Comparison of ENCODE assay signal across 10 cellular contexts in the genomic region with DNA sequence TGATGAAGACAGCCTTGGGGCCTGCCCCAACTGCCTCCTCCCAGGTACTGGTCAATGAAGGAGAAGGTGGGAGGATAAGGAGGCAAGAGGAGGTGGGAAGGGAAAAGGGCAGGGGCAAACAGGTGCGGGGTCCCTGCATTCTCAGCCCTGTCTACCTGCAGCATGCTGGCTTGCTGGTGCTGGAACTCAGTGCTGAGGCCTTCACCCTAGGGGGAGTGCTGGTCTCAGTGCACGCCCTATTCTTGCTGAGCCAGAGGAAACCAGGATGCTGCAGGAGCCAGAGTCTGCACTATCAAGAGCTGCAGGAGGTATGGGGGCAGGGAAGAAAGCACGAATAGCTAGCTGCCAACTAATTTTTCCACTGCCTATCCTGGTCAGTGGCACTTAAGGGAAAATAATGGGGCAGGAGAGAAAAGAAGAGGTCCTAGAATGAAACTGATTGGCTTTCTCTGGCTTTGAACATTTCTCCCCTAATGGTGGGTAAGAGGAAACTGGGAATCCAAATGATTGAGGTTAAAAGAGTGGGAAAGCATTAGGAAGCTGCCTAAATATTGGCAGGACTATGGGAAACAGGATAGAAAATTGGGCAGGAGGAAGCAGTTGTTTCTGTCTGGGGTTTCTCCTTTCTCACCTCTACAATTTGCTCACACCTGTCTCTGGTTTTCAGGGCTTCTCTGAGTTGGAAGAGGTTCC. TPM values are rescaled to one million over a fixed set of nuclear protein-coding genes. Genes with fewer than 3 reads are reported as not detected.
DNase-seq lines count a peak whose midpoint lies in the region; ATAC-seq, FAIRE-seq and TF ChIP-seq lines count a peak whose summit lies in the region.
"Had no signal": no experiment of that assay in that cellular context is flagged by ENCODE, and none has a peak within 500 bp of the region (broad histone marks: within the 10 kb centered on the region; RNA-seq: fewer than 3 reads in every experiment).

No MANE protein-coding gene starts in this region.

- TF ChIP-seq CTCF in left ventricle myocardium inferior (IDR thresholded peaks at IDR 0.05; ENCODE audit: borderline replicate concordance) (no peak), type B pancreatic cell (conservative IDR thresholded peaks at IDR 0.05) (no peak), lower lobe of right lung (IDR thresholded peaks at IDR 0.05) (no peak)

- ATAC-seq in right cardiac atrium (no peak), lower lobe of right lung (no peak)
- no peak for ATAC-seq in activated CD8-positive, alpha-beta T cell treated with anti-CD3 and anti-CD28 coated beads, Interleukin-2, amount 10 ng/mL, durations not matched to agents 7 days and 5 days

- no peaks in the 10 kb centered on the region for H3K27me3 ChIP-seq in left ventricle myocardium inferior (ENCODE audit: low read depth)
- H3K27me3 ChIP-seq in right cardiac atrium (ENCODE audit: control insufficient read depth, insufficient read depth): no peaks in the 10 kb centered on the region
- no peaks in the 10 kb centered on the region for H3K27me3 ChIP-seq in lower lobe of right lung (ENCODE audit: low read depth)

- peak overlapping the region; percentile 91 for H3K27ac Mint-ChIP-seq in activated CD8-positive, alpha-beta T cell treated with anti-CD3 and anti-CD28 coated beads, Interleukin-2, amount 10 ng/mL, durations not matched to agents 7 days and 5 days
- peak overlapping the region; percentile 96 for H3K27ac Mint-ChIP-seq in type B pancreatic cell

- H3K36me3 ChIP-seq in left ventricle myocardium inferior (no peaks in the 10 kb centered on the region), lower lobe of right lung (no peaks in the 10 kb centered on the region)

- CTCF ChIA-PET in activated CD8-positive, alpha-beta T cell treated with anti-CD3 and anti-CD28 coated beads, Interleukin-2, amount 10 ng/mL, durations not matched to agents 7 days and 5 days (lab: Charles Lee): interaction anchor here (1.1 to 10.7 kb wide), 12 partner anchors 8 to 422 kb away, joined by 3 to 225 read pairs (median 20); partner anchors contain the start of gene ARHGEF40

- 53% methylated on average over 3 of the region's 3 CpGs for WGBS in right cardiac atrium

- peaks cover 45% of the 10 kb centered on the region for H3K4me1 Mint-ChIP-seq in activated CD8-positive, alpha-beta T cell treated with anti-CD3 and anti-CD28 coated beads, Interleukin-2, amount 10 ng/mL, durations not matched to agents 7 days and 5 days (ENCODE audit: low read depth)
- H3K4me1 Mint-ChIP-seq in type B pancreatic cell (ENCODE audit: unreplicated experiment): peaks cover 60% of the 10 kb centered on the region

- peak overlapping the region; percentile 93 for H3K4me3 Mint-ChIP-seq in activated CD8-positive, alpha-beta T cell treated with anti-CD3 and anti-CD28 coated beads, Interleukin-2, amount 10 ng/mL, durations not matched to agents 7 days and 5 days
- H3K4me3 Mint-ChIP-seq in type B pancreatic cell: peak overlapping the region; percentile 94

- H3K27me3 Mint-ChIP-seq in activated CD8-positive, alpha-beta T cell treated with anti-CD3 and anti-CD28 coated beads, Interleukin-2, amount 10 ng/mL, durations not matched to agents 7 days and 5 days (ENCODE audit: low read depth): peaks cover 17% of the 10 kb centered on the region
- H3K27me3 Mint-ChIP-seq in type B pancreatic cell: no peaks in the 10 kb centered on the region

- DNase-seq in left ventricle myocardium inferior: no peak
- no peak for DNase-seq in right cardiac atrium
- DNase-seq in activated CD8-positive, alpha-beta T cell treated with anti-CD3 and anti-CD28 coated beads, Interleukin-2, amount 10 ng/mL, durations not matched to agents 7 days and 5 days: no peak
- peak; percentile 35 for DNase-seq in kidney tubule cell (ENCODE audit: low spot score)
- no peak for DNase-seq in type B pancreatic cell (ENCODE audit: extremely low spot score, unreplicated experiment)
- no peak for DNase-seq in DMS53 treated with DMSO at 0.1 percent for 48 hours (lab: John Stamatoyannopoulos, UW; ENCODE audit: unreplicated experiment)
- DNase-seq in GM12891 (ENCODE audit: insufficient read length, low spot score): no peak
- DNase-seq in lower lobe of right lung: no peak

- no peaks in the 10 kb centered on the region for H3K9me3 Mint-ChIP-seq in activated CD8-positive, alpha-beta T cell treated with anti-CD3 and anti-CD28 coated beads, Interleukin-2, amount 10 ng/mL, durations not matched to agents 7 days and 5 days (ENCODE audit: insufficient read depth)
- no peaks in the 10 kb centered on the region for H3K9me3 Mint-ChIP-seq in type B pancreatic cell

- TF ChIP-seq POLR2A in GM12891 (IDR thresholded peaks at IDR 0.05; ENCODE audit: low read depth, low read length): no peak

- H3K4me3 ChIP-seq in left ventricle myocardium inferior: peak overlapping the region; percentile 88
- no peak overlapping the region for H3K4me3 ChIP-seq in right cardiac atrium (ENCODE audit: low read length)
- no peak overlapping the region for H3K4me3 ChIP-seq in lower lobe of right lung

- H3K27ac ChIP-seq in left ventricle myocardium inferior (replicated peaks) (no peak overlapping the region), right cardiac atrium (ENCODE audit: low read length) (no peak overlapping the region), lower lobe of right lung (no peak overlapping the region)

- H3K36me3 Mint-ChIP-seq in activated CD8-positive, alpha-beta T cell treated with anti-CD3 and anti-CD28 coated beads, Interleukin-2, amount 10 ng/mL, durations not matched to agents 7 days and 5 days (ENCODE audit: low read depth): no peaks in the 10 kb centered on the region
- no peaks in the 10 kb centered on the region for H3K36me3 Mint-ChIP-seq in type B pancreatic cell

- H3K4me1 ChIP-seq in left ventricle myocardium inferior (peaks cover 62% of the 10 kb centered on the region), right cardiac atrium (ENCODE audit: control insufficient read depth, insufficient read depth, low read length) (no peaks in the 10 kb centered on the region), lower lobe of right lung (peaks cover 49% of the 10 kb centered on the region)

- FAIRE-seq in GM12891 (lab: Jason Lieb, UNC): no peak
- FAIRE-seq: TTC549 had no signal

- POLR2A ChIA-PET in activated CD8-positive, alpha-beta T cell treated with anti-CD3 and anti-CD28 coated beads, Interleukin-2, amount 10 ng/mL, durations not matched to agents 7 days and 5 days (lab: Charles Lee): interaction anchor here (1.2 to 2.8 kb wide), 3 partner anchors 15 to 58 kb away, joined by 3 to 11 read pairs (median 5); partner anchors contain the start of gene ARHGEF40

- H3K9me3 ChIP-seq in left ventricle myocardium inferior (replicated peaks): no peaks in the 10 kb centered on the region
- no peaks in the 10 kb centered on the region for H3K9me3 ChIP-seq in right cardiac atrium (ENCODE audit: control insufficient read depth, low read length)
- H3K9me3 ChIP-seq in lower lobe of right lung: no peaks in the 10 kb centered on the region

- intact Hi-C loops in left ventricle myocardium inferior (cut with micrococcal nuclease): loop anchor here (5.0 kb wide), 1 partner anchor 35 kb away; no protein-coding TSS in a partner anchor
- intact Hi-C loops in right cardiac atrium (cut with DNase I): no loop called here
- intact Hi-C loops in lower lobe of right lung (cut with DNase I): no loop called here

TF ChIP-seq in GM12891, 5 proteins besides CTCF, POLR2A, EP300 and RAD21:
- TF ChIP-seq TAF1 (IDR thresholded peaks at IDR 0.05; ENCODE audit: low read depth, low read length): no peak
- TF ChIP-seq POLR2AphosphoS5 (IDR thresholded peaks at IDR 0.05; ENCODE audit: low read depth, low read length): no peak
- TF ChIP-seq POU2F2 (IDR thresholded peaks at IDR 0.05; ENCODE audit: low read depth, low read length): no peak
- no peak for TF ChIP-seq PAX5 (IDR thresholded peaks at IDR 0.05; ENCODE audit: insufficient read depth, low read length, severe bottlenecking)
- no peak for TF ChIP-seq SPI1 (IDR thresholded peaks at IDR 0.05; ENCODE audit: low read depth, low read length)

RNA-seq across cellular contexts. Expression of gene TMEM253, which starts 1.8 kb away (rescaled TPM):
- 0.19 TPM for total RNA-seq in left ventricle myocardium inferior
- total RNA-seq in right cardiac atrium: under 1 TPM; 0.28 to 0.63 (median 0.29) TPM
- polyA plus RNA-seq in right cardiac atrium: 0.57 TPM
- not detected for total RNA-seq in activated CD8-positive, alpha-beta T cell treated with anti-CD3 and anti-CD28 coated beads, Interleukin-2, amount 10 ng/mL, durations not matched to agents 7 days and 5 days
- total RNA-seq in type B pancreatic cell (ENCODE audit: low replicate concordance): 1.8 and 2.9 TPM in 2 replicates
- not detected for polyA plus RNA-seq in GM12891 (2012; ENCODE audit: low read depth, missing spikeins)
- 0.50 TPM for total RNA-seq in lower lobe of right lung
- total RNA-seq: pulmonary artery endothelial cell had no signal

RNA-seq across cellular contexts. Expression of gene ZNF219, which starts 4.2 kb away (rescaled TPM):
- total RNA-seq in left ventricle myocardium inferior (44.9 TPM), right cardiac atrium (10 to 100 TPM; 49.1 to 62.4 (median 56.1) TPM), type B pancreatic cell (ENCODE audit: low replicate concordance) (47.8 and 58.0 TPM in 2 replicates), lower lobe of right lung (46.1 TPM)
- polyA plus RNA-seq in right cardiac atrium: 68.6 TPM
- total RNA-seq in activated CD8-positive, alpha-beta T cell treated with anti-CD3 and anti-CD28 coated beads, Interleukin-2, amount 10 ng/mL, durations not matched to agents 7 days and 5 days: 1 to 10 TPM; 2.8 to 3.1 TPM
- polyA plus RNA-seq in GM12891 (2012; ENCODE audit: low read depth, missing spikeins): 1.5 TPM

RNA-seq across cellular contexts. Expression of gene ARHGEF40, which starts 32.5 kb away (rescaled TPM):
- total RNA-seq in left ventricle myocardium inferior (21.3 TPM), right cardiac atrium (10 to 100 TPM; 19.8 to 25.8 (median 21.0) TPM), type B pancreatic cell (ENCODE audit: low replicate concordance) (10.9 and 65.8 TPM in 2 replicates), lower lobe of right lung (28.5 TPM)
- polyA plus RNA-seq in right cardiac atrium: 15.1 TPM
- under 1 TPM; 0.53 to 0.83 TPM for total RNA-seq in activated CD8-positive, alpha-beta T cell treated with anti-CD3 and anti-CD28 coated beads, Interleukin-2, amount 10 ng/mL, durations not matched to agents 7 days and 5 days
- 0.05 TPM for polyA plus RNA-seq in GM12891 (2012; ENCODE audit: low read depth, missing spikeins)

RNA-seq across cellular contexts. Expression of gene RNASE8, which starts 45.0 kb away (rescaled TPM):
- total RNA-seq in left ventricle myocardium inferior (not detected), right cardiac atrium (not detected), type B pancreatic cell (ENCODE audit: low replicate concordance) (not detected in 2 replicates), lower lobe of right lung (not detected)
- not detected for polyA plus RNA-seq in right cardiac atrium
- not detected for total RNA-seq in activated CD8-positive, alpha-beta T cell treated with anti-CD3 and anti-CD28 coated beads, Interleukin-2, amount 10 ng/mL, durations not matched to agents 7 days and 5 days
- not detected for polyA plus RNA-seq in GM12891 (2012; ENCODE audit: low read depth, missing spikeins)
- total RNA-seq: pulmonary artery endothelial cell had no signal

RNA-seq across cellular contexts. Expression of gene OR5AU1, which starts 53.2 kb away (rescaled TPM):
- total RNA-seq in left ventricle myocardium inferior (not detected), right cardiac atrium (not detected), type B pancreatic cell (ENCODE audit: low replicate concordance) (0.17 TPM in 1 of 2 replicates, not detected in the other), lower lobe of right lung (not detected)
- polyA plus RNA-seq in right cardiac atrium: not detected
- not detected for total RNA-seq in activated CD8-positive, alpha-beta T cell treated with anti-CD3 and anti-CD28 coated beads, Interleukin-2, amount 10 ng/mL, durations not matched to agents 7 days and 5 days
- not detected for polyA plus RNA-seq in GM12891 (2012; ENCODE audit: low read depth, missing spikeins)
- total RNA-seq: pulmonary artery endothelial cell had no signal

Comparison
In these comparisons a context has a peak if more than half of its experiments do, and no peak if none do; other contexts are left out.
1. RNA of gene ZNF219, which starts 4.2 kb away (total RNA-seq): 49.1 to 62.4 TPM in right cardiac atrium, 47.8 to 58.0 TPM in type B pancreatic cell, 46.1 TPM in lower lobe of right lung (single experiment) and 44.9 TPM in left ventricle myocardium inferior (single experiment); 2.8 to 3.1 TPM in activated CD8-positive, alpha-beta T cell treated with anti-CD3 and anti-CD28 coated beads, Interleukin-2, amount 10 ng/mL, durations not matched to agents 7 days and 5 days; every median in the first group is over 10 times any median in the second.